ENCODE assay signal across 20 cellular contexts in the genomic region with DNA sequence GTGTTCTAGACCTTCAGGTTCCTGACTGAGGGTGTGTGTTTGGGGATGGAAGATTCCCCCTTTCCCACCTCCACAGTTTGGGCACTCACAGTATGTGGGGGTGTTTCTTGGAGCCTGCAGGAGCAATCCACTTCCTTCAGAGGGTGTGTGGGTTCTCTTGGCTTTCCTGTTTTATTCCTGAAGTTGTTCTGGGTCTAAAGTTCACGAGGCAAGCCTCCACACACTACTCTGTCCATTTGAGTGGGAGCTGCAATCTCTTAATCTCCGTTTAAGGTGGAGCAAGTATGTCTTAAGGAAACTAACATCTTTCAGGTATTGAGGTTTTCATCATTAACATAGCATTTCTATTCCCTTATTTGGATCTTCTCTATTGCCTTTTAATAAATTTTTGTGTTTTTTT.
"Had no signal": no experiment of that assay in that cellular context is flagged by ENCODE, and none has a peak within 500 bp of the region (broad histone marks: within the 10 kb centered on the region; RNA-seq: fewer than 3 reads in every experiment).

No MANE protein-coding gene starts in this region.

- H3K4me3 ChIP-seq: coronary artery, dorsolateral prefrontal cortex, esophagus muscularis mucosa, gastroesophageal sphincter, heart left ventricle, hepatocyte, left lung, lower lobe of right lung had no signal

- H2AFZ ChIP-seq: hepatocyte had no signal

- DNase-seq: dermis blood vessel endothelial cell; dorsolateral prefrontal cortex; effector CD4-positive, alpha-beta T cell; effector memory CD4-positive, alpha-beta T cell; foreskin keratinocyte; heart left ventricle; hypothalamus; immature natural killer cell; islet precursor cell; kidney; kidney glomerular epithelial cell; left lung; left ventricle myocardium superior; lower lobe of right lung; mesenchymal stem cell; naive thymus-derived CD4-positive, alpha-beta T cell had no signal

- H3K27ac ChIP-seq: coronary artery, dorsolateral prefrontal cortex, esophagus muscularis mucosa, foreskin keratinocyte, gastroesophageal sphincter, heart left ventricle, hepatocyte, left lung, lower lobe of right lung had no signal

- H3K9me3 ChIP-seq: esophagus muscularis mucosa, gastroesophageal sphincter, lower lobe of right lung had no signal

- H3K4me2 ChIP-seq: hepatocyte had no signal

- H3K27me3 ChIP-seq: esophagus muscularis mucosa, gastroesophageal sphincter, heart left ventricle, hepatocyte, left lung had no signal

- H3K36me3 ChIP-seq: esophagus muscularis mucosa, gastroesophageal sphincter, heart left ventricle, left lung, lower lobe of right lung had no signal

- ATAC-seq: foreskin keratinocyte; gastroesophageal sphincter; heart left ventricle; left lung; left ventricle myocardium superior; lower lobe of right lung; naive thymus-derived CD4-positive, alpha-beta T cell had no signal

- H3K4me1 ChIP-seq: esophagus muscularis mucosa, foreskin keratinocyte, gastroesophageal sphincter, left lung, lower lobe of right lung had no signal
